In genomic region chr13:109121826-109122225, GRCh38 we compare ENCODE assay signal across 18 cellular contexts.
"Had no signal": no experiment of that assay in that cellular context is flagged by ENCODE, and none has a peak within 500 bp of the region (broad histone marks: within the 10 kb centered on the region; RNA-seq: fewer than 3 reads in every experiment).

No MANE protein-coding gene starts in this region.

- H3K4me3 Mint-ChIP-seq: dendritic cell treated with granulocyte-macrophage colony-stimulating factor and Interleukin-4, amounts not matched to agents 40 ng/mL and 50 ng/mL, for 4 days; effector memory CD8-positive, alpha-beta T cell; mesothelial cell of epicardium; naive B cell; naive thymus-derived CD8-positive, alpha-beta T cell had no signal

- H3K4me1 Mint-ChIP-seq: mesothelial cell of epicardium; naive B cell; naive thymus-derived CD8-positive, alpha-beta T cell had no signal

- H3K4me2 ChIP-seq: hepatocyte had no signal

- H3K36me3 ChIP-seq: esophagus muscularis mucosa, gastroesophageal sphincter, heart left ventricle, left lung, lower lobe of right lung had no signal

- H3K27me3 Mint-ChIP-seq: dendritic cell treated with granulocyte-macrophage colony-stimulating factor and Interleukin-4, amounts not matched to agents 40 ng/mL and 50 ng/mL, for 4 days; effector memory CD8-positive, alpha-beta T cell had no signal

- H3K9me3 Mint-ChIP-seq: dendritic cell treated with granulocyte-macrophage colony-stimulating factor and Interleukin-4, amounts not matched to agents 40 ng/mL and 50 ng/mL, for 4 days; mesothelial cell of epicardium; naive thymus-derived CD8-positive, alpha-beta T cell had no signal

- H3K9me3 ChIP-seq: esophagus muscularis mucosa, gastroesophageal sphincter, heart left ventricle, left lung, lower lobe of right lung, mucosa of descending colon had no signal

- H3K27ac ChIP-seq: esophagus muscularis mucosa, foreskin keratinocyte, gastroesophageal sphincter, heart left ventricle, hepatocyte, left lung, lower lobe of right lung had no signal

- DNase-seq: cortex of kidney; effector CD8-positive, alpha-beta T cell; effector memory CD8-positive, alpha-beta T cell; foreskin keratinocyte; heart left ventricle; hypothalamus; left cardiac atrium; left lung; left ventricle myocardium superior; lower lobe of right lung; mucosa of descending colon; naive B cell; naive thymus-derived CD8-positive, alpha-beta T cell had no signal

- H3K27me3 ChIP-seq: esophagus muscularis mucosa, gastroesophageal sphincter, hepatocyte, left lung had no signal

- H3K36me3 Mint-ChIP-seq: mesothelial cell of epicardium; naive B cell; naive thymus-derived CD8-positive, alpha-beta T cell had no signal

- H3K4me3 ChIP-seq: esophagus muscularis mucosa, gastroesophageal sphincter, heart left ventricle, hepatocyte, left lung, lower lobe of right lung, mucosa of descending colon had no signal

- ATAC-seq: effector memory CD8-positive, alpha-beta T cell; foreskin keratinocyte; gastroesophageal sphincter; heart left ventricle; left cardiac atrium; left lung; left ventricle myocardium superior; lower lobe of right lung; mucosa of descending colon; naive thymus-derived CD8-positive, alpha-beta T cell had no signal

- H2AFZ ChIP-seq: hepatocyte had no signal

- H3K27ac Mint-ChIP-seq: dendritic cell treated with granulocyte-macrophage colony-stimulating factor and Interleukin-4, amounts not matched to agents 40 ng/mL and 50 ng/mL, for 4 days; effector memory CD8-positive, alpha-beta T cell; mesothelial cell of epicardium; naive B cell; naive thymus-derived CD8-positive, alpha-beta T cell had no signal

- H3K4me1 ChIP-seq: esophagus muscularis mucosa, foreskin keratinocyte, gastroesophageal sphincter, heart left ventricle, left lung, lower lobe of right lung had no signal
